ENCODE assay signal across 27 cellular contexts in the genomic region with DNA sequence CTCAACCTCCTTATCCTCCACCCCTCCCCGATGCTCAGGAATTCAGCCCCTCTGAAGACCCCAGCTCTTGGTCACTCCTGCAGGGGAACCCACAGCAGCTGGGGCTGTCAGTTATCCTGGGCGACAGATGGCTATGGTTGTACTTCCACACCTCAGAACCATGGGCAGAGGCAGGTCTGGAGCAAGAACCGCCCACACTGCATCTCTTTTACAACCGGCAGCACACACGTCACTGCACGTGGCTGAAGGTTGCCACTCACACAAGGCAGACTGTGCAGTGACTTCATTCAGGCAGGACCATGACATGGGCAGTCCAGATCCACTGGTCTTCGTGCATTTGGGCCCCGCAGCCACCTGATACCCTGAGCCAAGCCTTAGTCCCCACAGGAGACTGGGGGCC. TPM values are rescaled to one million over a fixed set of nuclear protein-coding genes. Genes with fewer than 3 reads are reported as not detected.
A peak's percentile ranks its signal among the peaks of the same experiment; 100 is the strongest.
DNase-seq lines count a peak whose midpoint lies in the region; ATAC-seq, FAIRE-seq and TF ChIP-seq lines count a peak whose summit lies in the region.
"Had no signal": no experiment of that assay in that cellular context is flagged by ENCODE, and none has a peak within 500 bp of the region (broad histone marks: within the 10 kb centered on the region; RNA-seq: fewer than 3 reads in every experiment).

No MANE protein-coding gene starts in this region.

- POLR2A ChIA-PET in A549 (lab: Yijun Ruan, JAX) (no interaction called here), GM12878 (lab: Charles Lee) (no interaction called here)

- H3K9me2 ChIP-seq in GM23248 (ENCODE audit: insufficient read depth): no peaks in the 10 kb centered on the region

- RAD21 ChIA-PET in GM12878 (lab: Charles Lee; ENCODE audit: unreplicated experiment): no interaction called here

- H3K9me3 ChIP-seq in A549 (no peaks in the 10 kb centered on the region), GM23248 (ENCODE audit: low read depth) (no peaks in the 10 kb centered on the region), GM12878 (replicated peaks; ENCODE audit: control insufficient read depth, insufficient read depth, low read length) (no peaks in the 10 kb centered on the region)
- H3K9me3 ChIP-seq: prostate gland, upper lobe of right lung had no signal

- in situ Hi-C loops in GM23248 (cut with MboI) (no loop called here), GM12878 (cut with MboI) (no loop called here)

- whole genome bisulfite sequencing in A549 (ENCODE audit: missing lambda C conversion rate): 6% methylated on average over 8 of the region's 8 CpGs
- 26 to 28% methylated on average over 8 of the region's 8 CpGs for WGBS in GM23248 (ENCODE audit: low coverage in 1 of 2, low lambda C conversion rate in 2 of 2, missing lambda C conversion rate in 2 of 2), 2 experiments
- WGBS in GM12878 (ENCODE audit: insufficient coverage, insufficient replicate concordance, low lambda C conversion rate, missing lambda C conversion rate): 27% methylated on average over 8 of the region's 8 CpGs

- BruUV-seq in GM12878 (replicated peaks; lab: Mats Ljungman, UMichigan): no TSS peak

- H3K79me2 ChIP-seq in GM23248 (ENCODE audit: insufficient read depth): no peaks in the 10 kb centered on the region
- H3K79me2 ChIP-seq in GM12878 (ENCODE audit: control insufficient read depth, insufficient read depth, low read length): no peaks in the 10 kb centered on the region

- no peak overlapping the region for H3K4me3 ChIP-seq in A549
- H3K4me3 ChIP-seq in GM23248: no peak overlapping the region
- no peak overlapping the region for H3K4me3 ChIP-seq in GM12878
- H3K4me3 ChIP-seq: prostate gland, upper lobe of right lung had no signal

- H3K27ac ChIP-seq in A549: no peak overlapping the region
- no peak overlapping the region for H3K27ac ChIP-seq in GM23248
- H3K27ac ChIP-seq in GM12878 (ENCODE audit: control insufficient read depth, insufficient read depth): no peak overlapping the region
- H3K27ac ChIP-seq: prostate gland, upper lobe of right lung had no signal

- no peak overlapping the region for H3K4me2 ChIP-seq in A549
- H3K4me2 ChIP-seq in GM23248 (ENCODE audit: unreplicated experiment): no peak overlapping the region
- H3K4me2 ChIP-seq in GM12878 (ENCODE audit: control insufficient read depth, insufficient read depth): no peak overlapping the region

- no peaks in the 10 kb centered on the region for H3K4me1 ChIP-seq in A549
- H3K4me1 ChIP-seq in GM23248 (ENCODE audit: insufficient read depth): no peaks in the 10 kb centered on the region
- H3K4me1 ChIP-seq in GM12878 (ENCODE audit: control insufficient read depth, insufficient read depth, low read length): no peaks in the 10 kb centered on the region
- H3K4me1 ChIP-seq: prostate gland, upper lobe of right lung had no signal

- SMC1A ChIA-PET in GM12878 (lab: Charles Lee; ENCODE audit: uncharacterized antibody, unreplicated experiment): no interaction called here

- H3K9ac ChIP-seq in GM23248 (no peak overlapping the region), GM12878 (ENCODE audit: control insufficient read depth, insufficient read depth, low read length) (no peak overlapping the region)

- no peak for TF ChIP-seq CTCF in A549 (IDR thresholded peaks at IDR 0.05)
- TF ChIP-seq CTCF in GM12878 (IDR thresholded peaks at IDR 0.05 in 2 of 3, conservative IDR thresholded peaks at IDR 0.05 in 1 of 3; ENCODE audit: control insufficient read depth in 2 of 3, extremely low read depth in 1 of 3, insufficient read depth in 1 of 3, low read depth in 3 of 3, low read length in 3 of 3): no peak

- DNase-seq in A549 (ENCODE audit: low read depth in 1 of 2, low spot score in 1 of 2) (peak in 1 of 2 experiments; percentile 39), GM23248 (peak; percentile 17), NCI-H524 treated with DMSO at 0.1 percent for 48 hours (lab: John Stamatoyannopoulos, UW) (peak; percentile 83), GM12878 (ENCODE audit: low read depth, low spot score) (no peak), frontal cortex (ENCODE audit: low spot score in 2 of 2) (no peak)
- DNase-seq: activated CD4-positive, CD25-positive, alpha-beta regulatory T cell treated with anti-CD3 and anti-CD28 coated beads, Interleukin-2, amount 50 U/mL, for 72 hours; activated CD8-positive, alpha-beta T cell treated with anti-CD3 and anti-CD28 coated beads, Interleukin-2, amount 10 ng/mL, durations not matched to agents 7 days and 5 days; activated naive CD8-positive, alpha-beta T cell treated with anti-CD3 and anti-CD28 coated beads, Interleukin-2, amount 10 ng/mL, durations not matched to agents 7 days and 5 days; C1 segment of cervical spinal cord; caudate nucleus; dermis blood vessel endothelial cell; HFFc6; hypothalamus; left ventricle myocardium superior; naive B cell; NCI-H1105; NCI-H2029 treated with DMSO at 0.1 percent for 48 hours; stimulated activated CD4-positive, alpha-beta T cell treated with anti-CD3 and anti-CD28 coated beads, Interleukin-15, amount 100 ng/mL, for 24 hours; stimulated activated naive B cell treated with anti-CD40 and anti-IgM and Interleukin-4, amounts not matched to agents 10 μg/mL and 1 μg/mL and 100 μg/mL, for 72 hours; upper lobe of right lung had no signal

- TF ChIP-seq EP300 in A549 (IDR thresholded peaks at IDR 0.05): no peak
- no peak for TF ChIP-seq EP300 in GM12878 (IDR thresholded peaks at IDR 0.05; ENCODE audit: borderline replicate concordance in 1 of 2, control insufficient read depth in 1 of 2, low read depth in 2 of 2, low read length in 2 of 2)

- no peaks in the 10 kb centered on the region for H3F3A ChIP-seq in GM23248 (ENCODE audit: insufficient read depth)

- no peaks in the 10 kb centered on the region for H3K27me3 ChIP-seq in GM23248 (replicated peaks; ENCODE audit: insufficient read depth)
- no peaks in the 10 kb centered on the region for H3K27me3 ChIP-seq in GM12878 (replicated peaks in 1 of 2; ENCODE audit: control insufficient read depth in 2 of 2, insufficient read depth in 2 of 2, low read length in 1 of 2)
- H3K27me3 ChIP-seq: upper lobe of right lung had no signal

- FAIRE-seq in A549 (lab: Jason Lieb, UNC) (no peak), GM12878 (lab: Jason Lieb, UNC) (no peak), frontal cortex (lab: Jason Lieb, UNC) (no peak)
- FAIRE-seq: HepG2, islet of Langerhans had no signal

- no peak overlapping the region for H2AFZ ChIP-seq in GM23248
- H2AFZ ChIP-seq in GM12878 (ENCODE audit: control insufficient read depth, low read depth, low read length): no peak overlapping the region

- H4K20me1 ChIP-seq in GM23248 (ENCODE audit: insufficient read depth): no peaks in the 10 kb centered on the region
- no peaks in the 10 kb centered on the region for H4K20me1 ChIP-seq in GM12878 (ENCODE audit: control insufficient read depth, insufficient read depth)

- CTCF ChIA-PET in A549 (lab: Yijun Ruan, JAX): interaction anchor here (0.7 to 1.7 kb wide), 2 partner anchors 11 to 872 kb away, joined by 3 to 6 read pairs; no protein-coding TSS in a partner anchor
- CTCF ChIA-PET in GM12878 (lab: Yijun Ruan, JAX): interaction anchor here (1.0 kb wide), 1 partner anchor 142 kb away, joined by 4 read pairs; a partner anchor contains a TSS

- intact Hi-C loops in GM12878 (cut with micrococcal nuclease; ENCODE audit: unreplicated experiment): no loop called here

- TF ChIP-seq RAD21 in A549 (conservative IDR thresholded peaks at IDR 0.05 in 1 of 2, IDR thresholded peaks at IDR 0.05 in 1 of 2) (no peak), GM12878 (IDR thresholded peaks at IDR 0.05; ENCODE audit: insufficient read depth, low read depth, low read length) (no peak)

- TF ChIP-seq POLR2A in A549 (IDR thresholded peaks at IDR 0.05; ENCODE audit: low read length): no peak
- TF ChIP-seq POLR2A in GM12878 (IDR thresholded peaks at IDR 0.05; ENCODE audit: low read depth, low read length): no peak

- H3K36me3 ChIP-seq in GM23248 (ENCODE audit: low read depth) (no peaks in the 10 kb centered on the region), GM12878 (ENCODE audit: control insufficient read depth in 2 of 2, insufficient read depth in 2 of 2, low read length in 1 of 2) (no peaks in the 10 kb centered on the region)
- H3K36me3 ChIP-seq: prostate gland, upper lobe of right lung had no signal

- peak; percentile 34 to 49; a peak in 4 of 6 replicates for ATAC-seq in A549
- ATAC-seq in GM12878: no peak
- ATAC-seq in GM19455 (IDR thresholded peaks at IDR 0.05; ENCODE audit: unreplicated experiment): no peak
- no peak for ATAC-seq in HG02973 (IDR thresholded peaks at IDR 0.05; ENCODE audit: unreplicated experiment)
- ATAC-seq: activated CD8-positive, alpha-beta T cell treated with anti-CD3 and anti-CD28 coated beads, Interleukin-2, amount 10 ng/mL, durations not matched to agents 7 days and 5 days; HepG2; left ventricle myocardium superior; stimulated activated naive B cell treated with anti-CD40 and anti-IgM and Interleukin-4, amounts not matched to agents 10 μg/mL and 1 μg/mL and 100 μg/mL, for 72 hours; upper lobe of right lung had no signal

RNA-seq across cellular contexts. Expression of a gene that starts 21.5 kb away (rescaled TPM):
- polyA plus RNA-seq in A549 (2011; rRNA removed): 22.8 and 25.3 TPM in 2 replicates
- polyA plus RNA-seq in A549 (2012; cell fraction: cytosol; rRNA removed): 55.6 and 62.5 TPM in 2 replicates
- polyA plus RNA-seq in A549 (2012; cell fraction: nucleus; rRNA removed): 41.6 and 44.6 TPM in 2 replicates
- polyA plus RNA-seq in A549 (2017; fragmentation: RNase III; extraction: RNeasy Plus Mini Kit Qiagen cat#74134 plus additional on column Dnase treatment): 22.6 to 27.1 TPM (median 23.2 TPM) in 3 replicates
- polyA minus RNA-seq in A549 (2011; rRNA and poly(A)+ RNA removed): 5.9 and 8.5 TPM in 2 replicates
- total RNA-seq in GM23248 (2014; rRNA removed; shearing (Covaris generic)): 38.3 and 49.7 TPM in 2 replicates
- 17.2 and 20.3 TPM in 2 replicates for polyA plus RNA-seq in GM23248 (2016; fragmentation: Nextera tagmentation; extraction: Ambion mirVana)
- total RNA-seq in GM12878 (2013; cell fraction: nucleolus; rRNA removed): 15.3 and 17.0 TPM in 2 replicates
- total RNA-seq in GM12878 (2014; rRNA removed): 41.2 and 42.5 TPM in 2 replicates
- 14.6 and 15.6 TPM in 2 replicates for total RNA-seq in GM12878 (2014; rRNA removed; fragmentation: Illumina TruSeq; extraction: Trizol)
- 30.9 and 32.7 TPM in 2 replicates for total RNA-seq in GM12878 (2021)
- polyA plus RNA-seq in GM12878 (2011; ENCODE audit: low read depth): 7.9 TPM
- polyA plus RNA-seq in GM12878 (2011; rRNA removed): 13.2 and 17.9 TPM in 2 replicates
- polyA plus RNA-seq in GM12878 (2011; cell fraction: cytosol; rRNA removed): 30.7 and 42.4 TPM in 2 replicates
- polyA plus RNA-seq in GM12878 (2011; cell fraction: nucleus; rRNA removed): 24.2 and 26.3 TPM in 2 replicates
- polyA plus RNA-seq in GM12878 (2012): 17.7 and 19.5 TPM in 2 replicates
- polyA plus RNA-seq in GM12878 (2014; fragmentation: Illumina TruSeq; extraction: Trizol): 3.4 and 9.0 TPM in 2 replicates
- 1 to 10 TPM in 1 of 2 experiments, under 1 TPM in 1; 0.74 to 3.3 TPM for polyA plus RNA-seq in GM12878 (2014; fragmentation: Nextera tagmentation; extraction: Ambion mirVana)
- polyA plus RNA-seq in GM12878 (2014; rRNA removed): 45.6 and 46.5 TPM in 2 replicates
- polyA plus RNA-seq in GM12878 (2016; fragmentation: Nextera tagmentation; extraction: Ambion mirVana): 10 to 100 TPM; 32.3 to 36.1 TPM
- 3.8 and 10.5 TPM in 2 replicates for polyA minus RNA-seq in GM12878 (2011; rRNA and poly(A)+ RNA removed)
- 6.1 and 8.4 TPM in 2 replicates for polyA minus RNA-seq in GM12878 (2011; cell fraction: cytosol; rRNA and poly(A)+ RNA removed)
- 7.9 and 15.3 TPM in 2 replicates for polyA minus RNA-seq in GM12878 (2011; cell fraction: nucleus; rRNA and poly(A)+ RNA removed)
- total RNA-seq in frontal cortex: 13.9 TPM

RNA-seq across cellular contexts. Expression of a gene that starts 35.1 kb away (rescaled TPM):
- polyA plus RNA-seq in A549 (2011; rRNA removed) (0.56 and 0.60 TPM in 2 replicates), A549 (2017; fragmentation: RNase III; extraction: RNeasy Plus Mini Kit Qiagen cat#74134 plus additional on column Dnase treatment) (0.37 to 0.49 TPM (median 0.44 TPM) in 3 replicates), GM23248 (2016; fragmentation: Nextera tagmentation; extraction: Ambion mirVana) (0.11 and 0.31 TPM in 2 replicates), GM12878 (2011; rRNA removed) (0.90 and 1.1 TPM in 2 replicates), GM12878 (2014; fragmentation: Illumina TruSeq; extraction: Trizol) (0.68 and 0.93 TPM in 2 replicates), GM12878 (2014; fragmentation: Nextera tagmentation; extraction: Ambion mirVana) (under 1 TPM; 0.35 to 0.69 TPM), GM12878 (2014; rRNA removed) (0.72 and 1.2 TPM in 2 replicates), GM12878 (2016; fragmentation: Nextera tagmentation; extraction: Ambion mirVana) (under 1 TPM; 0.71 to 0.81 TPM)
- 0.47 and 0.52 TPM in 2 replicates for polyA plus RNA-seq in A549 (2012; cell fraction: cytosol; rRNA removed)
- polyA plus RNA-seq in A549 (2012; cell fraction: nucleus; rRNA removed): 4.8 and 5.1 TPM in 2 replicates
- polyA minus RNA-seq in A549 (2011; rRNA and poly(A)+ RNA removed): 0.15 and 0.37 TPM in 2 replicates
- not detected in 2 replicates for total RNA-seq in GM23248 (2014; rRNA removed; shearing (Covaris generic))
- 1.1 and 2.2 TPM in 2 replicates for total RNA-seq in GM12878 (2013; cell fraction: nucleolus; rRNA removed)
- total RNA-seq in GM12878 (2014; rRNA removed) (0.68 and 0.87 TPM in 2 replicates), GM12878 (2014; rRNA removed; fragmentation: Illumina TruSeq; extraction: Trizol) (0.09 and 0.76 TPM in 2 replicates), GM12878 (2021) (0.72 and 1.2 TPM in 2 replicates), frontal cortex (not detected)
- polyA plus RNA-seq in GM12878 (2011; ENCODE audit: low read depth): 0.47 TPM
- 0.73 and 1.2 TPM in 2 replicates for polyA plus RNA-seq in GM12878 (2011; cell fraction: cytosol; rRNA removed)
- 7.5 and 7.7 TPM in 2 replicates for polyA plus RNA-seq in GM12878 (2011; cell fraction: nucleus; rRNA removed)
- 1.1 and 1.3 TPM in 2 replicates for polyA plus RNA-seq in GM12878 (2012)
- 0.29 and 1.1 TPM in 2 replicates for polyA minus RNA-seq in GM12878 (2011; rRNA and poly(A)+ RNA removed)
- not detected in 2 replicates for polyA minus RNA-seq in GM12878 (2011; cell fraction: cytosol; rRNA and poly(A)+ RNA removed)
- polyA minus RNA-seq in GM12878 (2011; cell fraction: nucleus; rRNA and poly(A)+ RNA removed): 0.85 and 1.8 TPM in 2 replicates
- total RNA-seq: Daoy, mesenteric fat pad had no signal

RNA-seq across cellular contexts. Expression of a gene that starts 37.3 kb away (rescaled TPM):
- 2.4 and 3.1 TPM in 2 replicates for polyA plus RNA-seq in A549 (2011; rRNA removed)
- 9.8 and 16.4 TPM in 2 replicates for polyA plus RNA-seq in A549 (2012; cell fraction: cytosol; rRNA removed)
- 13.2 and 22.2 TPM in 2 replicates for polyA plus RNA-seq in A549 (2012; cell fraction: nucleus; rRNA removed)
- 12.8 to 17.1 TPM (median 16.6 TPM) in 3 replicates for polyA plus RNA-seq in A549 (2017; fragmentation: RNase III; extraction: RNeasy Plus Mini Kit Qiagen cat#74134 plus additional on column Dnase treatment)
- polyA minus RNA-seq in A549 (2011; rRNA and poly(A)+ RNA removed): 2.1 and 2.9 TPM in 2 replicates
- total RNA-seq in GM23248 (2014; rRNA removed; shearing (Covaris generic)): 5.3 and 9.4 TPM in 2 replicates
- 7.1 and 7.5 TPM in 2 replicates for polyA plus RNA-seq in GM23248 (2016; fragmentation: Nextera tagmentation; extraction: Ambion mirVana)
- 1.0 TPM in 2 replicates for total RNA-seq in GM12878 (2013; cell fraction: nucleolus; rRNA removed)
- 0.76 and 2.0 TPM in 2 replicates for total RNA-seq in GM12878 (2014; rRNA removed)
- total RNA-seq in GM12878 (2014; rRNA removed; fragmentation: Illumina TruSeq; extraction: Trizol): 0.28 and 0.54 TPM in 2 replicates
- total RNA-seq in GM12878 (2021): 5.8 and 7.3 TPM in 2 replicates
- 1.4 TPM for polyA plus RNA-seq in GM12878 (2011; ENCODE audit: low read depth)
- polyA plus RNA-seq in GM12878 (2011; rRNA removed): 0.05 TPM in 1 of 2 replicates, not detected in the other
- 0.06 and 0.12 TPM in 2 replicates for polyA plus RNA-seq in GM12878 (2011; cell fraction: cytosol; rRNA removed)
- polyA plus RNA-seq in GM12878 (2011; cell fraction: nucleus; rRNA removed): 0.21 and 0.53 TPM in 2 replicates
- polyA plus RNA-seq in GM12878 (2012): 3.6 and 3.9 TPM in 2 replicates
- 2.1 and 3.2 TPM in 2 replicates for polyA plus RNA-seq in GM12878 (2014; fragmentation: Illumina TruSeq; extraction: Trizol)
- under 1 TPM in 1 of 2 experiments, not detected in 1; 0.02 TPM for polyA plus RNA-seq in GM12878 (2014; fragmentation: Nextera tagmentation; extraction: Ambion mirVana)
- 2.6 and 6.6 TPM in 2 replicates for polyA plus RNA-seq in GM12878 (2014; rRNA removed)
- 1 to 10 TPM; 1.6 to 2.6 TPM for polyA plus RNA-seq in GM12878 (2016; fragmentation: Nextera tagmentation; extraction: Ambion mirVana)
- polyA minus RNA-seq in GM12878 (2011; rRNA and poly(A)+ RNA removed): 0.31 TPM in 1 of 2 replicates, not detected in the other
- polyA minus RNA-seq in GM12878 (2011; cell fraction: cytosol; rRNA and poly(A)+ RNA removed): not detected in 2 replicates
- 0.38 and 0.73 TPM in 2 replicates for polyA minus RNA-seq in GM12878 (2011; cell fraction: nucleus; rRNA and poly(A)+ RNA removed)
- total RNA-seq in frontal cortex: 7.7 TPM

RNA-seq across cellular contexts. Expression of a gene that starts 40.5 kb away (rescaled TPM):
- 27.5 and 34.2 TPM in 2 replicates for polyA plus RNA-seq in A549 (2011; rRNA removed)
- polyA plus RNA-seq in A549 (2012; cell fraction: cytosol; rRNA removed): 52.0 and 67.0 TPM in 2 replicates
- polyA plus RNA-seq in A549 (2012; cell fraction: nucleus; rRNA removed): 104 and 143 TPM in 2 replicates
- polyA plus RNA-seq in A549 (2017; fragmentation: RNase III; extraction: RNeasy Plus Mini Kit Qiagen cat#74134 plus additional on column Dnase treatment): 40.4 to 47.1 TPM (median 46.4 TPM) in 3 replicates
- 10.6 and 13.2 TPM in 2 replicates for polyA minus RNA-seq in A549 (2011; rRNA and poly(A)+ RNA removed)
- total RNA-seq in GM23248 (2014; rRNA removed; shearing (Covaris generic)): 32.1 and 34.1 TPM in 2 replicates
- polyA plus RNA-seq in GM23248 (2016; fragmentation: Nextera tagmentation; extraction: Ambion mirVana): 25.6 and 29.2 TPM in 2 replicates
- total RNA-seq in GM12878 (2013; cell fraction: nucleolus; rRNA removed): 23.5 and 26.3 TPM in 2 replicates
- 37.1 and 42.5 TPM in 2 replicates for total RNA-seq in GM12878 (2014; rRNA removed)
- total RNA-seq in GM12878 (2014; rRNA removed; fragmentation: Illumina TruSeq; extraction: Trizol): 22.0 and 22.7 TPM in 2 replicates
- total RNA-seq in GM12878 (2021): 31.4 and 32.0 TPM in 2 replicates
- 32.0 TPM for polyA plus RNA-seq in GM12878 (2011; ENCODE audit: low read depth)
- 30.5 and 40.9 TPM in 2 replicates for polyA plus RNA-seq in GM12878 (2011; rRNA removed)
- 37.2 and 50.9 TPM in 2 replicates for polyA plus RNA-seq in GM12878 (2011; cell fraction: cytosol; rRNA removed)
- 91.3 and 99.2 TPM in 2 replicates for polyA plus RNA-seq in GM12878 (2011; cell fraction: nucleus; rRNA removed)
- 37.8 and 42.7 TPM in 2 replicates for polyA plus RNA-seq in GM12878 (2012)
- 31.5 and 37.2 TPM in 2 replicates for polyA plus RNA-seq in GM12878 (2014; fragmentation: Illumina TruSeq; extraction: Trizol)
- 1 to 10 TPM; 1.2 to 1.6 TPM for polyA plus RNA-seq in GM12878 (2014; fragmentation: Nextera tagmentation; extraction: Ambion mirVana)
- polyA plus RNA-seq in GM12878 (2014; rRNA removed): 54.8 and 56.5 TPM in 2 replicates
- polyA plus RNA-seq in GM12878 (2016; fragmentation: Nextera tagmentation; extraction: Ambion mirVana): 10 to 100 TPM; 35.2 to 41.8 TPM
- polyA minus RNA-seq in GM12878 (2011; rRNA and poly(A)+ RNA removed): 7.6 and 15.2 TPM in 2 replicates
- 7.6 and 9.1 TPM in 2 replicates for polyA minus RNA-seq in GM12878 (2011; cell fraction: cytosol; rRNA and poly(A)+ RNA removed)
- 11.8 and 22.0 TPM in 2 replicates for polyA minus RNA-seq in GM12878 (2011; cell fraction: nucleus; rRNA and poly(A)+ RNA removed)
- total RNA-seq in frontal cortex: 9.0 TPM

RNA-seq across cellular contexts. Expression of a gene that starts 59.2 kb away (rescaled TPM):
- 1.1 and 1.4 TPM in 2 replicates for polyA plus RNA-seq in A549 (2011; rRNA removed)
- 0.62 and 0.67 TPM in 2 replicates for polyA plus RNA-seq in A549 (2012; cell fraction: cytosol; rRNA removed)
- 7.1 and 8.6 TPM in 2 replicates for polyA plus RNA-seq in A549 (2012; cell fraction: nucleus; rRNA removed)
- 1.3 to 1.9 TPM (median 1.5 TPM) in 3 replicates for polyA plus RNA-seq in A549 (2017; fragmentation: RNase III; extraction: RNeasy Plus Mini Kit Qiagen cat#74134 plus additional on column Dnase treatment)
- polyA minus RNA-seq in A549 (2011; rRNA and poly(A)+ RNA removed): 0.58 and 0.88 TPM in 2 replicates
- total RNA-seq in GM23248 (2014; rRNA removed; shearing (Covaris generic)): 10.9 and 14.9 TPM in 2 replicates
- polyA plus RNA-seq in GM23248 (2016; fragmentation: Nextera tagmentation; extraction: Ambion mirVana): 48.2 and 49.0 TPM in 2 replicates
- total RNA-seq in GM12878 (2013; cell fraction: nucleolus; rRNA removed): 1.0 and 1.1 TPM in 2 replicates
- total RNA-seq in GM12878 (2014; rRNA removed): 0.34 and 1.9 TPM in 2 replicates
- 0.14 and 0.27 TPM in 2 replicates for total RNA-seq in GM12878 (2014; rRNA removed; fragmentation: Illumina TruSeq; extraction: Trizol)
- 0.59 and 0.69 TPM in 2 replicates for total RNA-seq in GM12878 (2021)
- polyA plus RNA-seq in GM12878 (2011; ENCODE audit: low read depth): 0.89 TPM
- polyA plus RNA-seq in GM12878 (2011; rRNA removed): 0.30 and 0.45 TPM in 2 replicates
- 0.24 and 0.57 TPM in 2 replicates for polyA plus RNA-seq in GM12878 (2011; cell fraction: cytosol; rRNA removed)
- polyA plus RNA-seq in GM12878 (2011; cell fraction: nucleus; rRNA removed): 2.9 and 3.7 TPM in 2 replicates
- polyA plus RNA-seq in GM12878 (2012): 1.8 and 1.9 TPM in 2 replicates
- 0.47 and 0.86 TPM in 2 replicates for polyA plus RNA-seq in GM12878 (2014; fragmentation: Illumina TruSeq; extraction: Trizol)
- under 1 TPM in 1 of 2 experiments, not detected in 1; 0.09 TPM for polyA plus RNA-seq in GM12878 (2014; fragmentation: Nextera tagmentation; extraction: Ambion mirVana)
- polyA plus RNA-seq in GM12878 (2014; rRNA removed): 0.27 and 0.33 TPM in 2 replicates
- polyA plus RNA-seq in GM12878 (2016; fragmentation: Nextera tagmentation; extraction: Ambion mirVana): 1 to 10 TPM; 1.9 to 2.7 TPM
- 0.51 and 1.7 TPM in 2 replicates for polyA minus RNA-seq in GM12878 (2011; rRNA and poly(A)+ RNA removed)
- not detected in 2 replicates for polyA minus RNA-seq in GM12878 (2011; cell fraction: cytosol; rRNA and poly(A)+ RNA removed)
- 1.1 and 2.3 TPM in 2 replicates for polyA minus RNA-seq in GM12878 (2011; cell fraction: nucleus; rRNA and poly(A)+ RNA removed)
- 24.9 TPM for total RNA-seq in frontal cortex

Comparison
In these comparisons a context has a peak if more than half of its experiments do, and no peak if none do; other contexts are left out.
1. ATAC-seq: peak in A549 (2 of 2); none in GM12878 (single experiment), GM19455 (single experiment) and HG02973 (single experiment).
2. DNase-seq: peak in GM23248 (single experiment) and NCI-H524 treated with DMSO at 0.1 percent for 48 hours (single experiment); none in GM12878 (single experiment) and frontal cortex (0 of 2).